ENCODE assay signal across 8 cellular contexts in the genomic region with DNA sequence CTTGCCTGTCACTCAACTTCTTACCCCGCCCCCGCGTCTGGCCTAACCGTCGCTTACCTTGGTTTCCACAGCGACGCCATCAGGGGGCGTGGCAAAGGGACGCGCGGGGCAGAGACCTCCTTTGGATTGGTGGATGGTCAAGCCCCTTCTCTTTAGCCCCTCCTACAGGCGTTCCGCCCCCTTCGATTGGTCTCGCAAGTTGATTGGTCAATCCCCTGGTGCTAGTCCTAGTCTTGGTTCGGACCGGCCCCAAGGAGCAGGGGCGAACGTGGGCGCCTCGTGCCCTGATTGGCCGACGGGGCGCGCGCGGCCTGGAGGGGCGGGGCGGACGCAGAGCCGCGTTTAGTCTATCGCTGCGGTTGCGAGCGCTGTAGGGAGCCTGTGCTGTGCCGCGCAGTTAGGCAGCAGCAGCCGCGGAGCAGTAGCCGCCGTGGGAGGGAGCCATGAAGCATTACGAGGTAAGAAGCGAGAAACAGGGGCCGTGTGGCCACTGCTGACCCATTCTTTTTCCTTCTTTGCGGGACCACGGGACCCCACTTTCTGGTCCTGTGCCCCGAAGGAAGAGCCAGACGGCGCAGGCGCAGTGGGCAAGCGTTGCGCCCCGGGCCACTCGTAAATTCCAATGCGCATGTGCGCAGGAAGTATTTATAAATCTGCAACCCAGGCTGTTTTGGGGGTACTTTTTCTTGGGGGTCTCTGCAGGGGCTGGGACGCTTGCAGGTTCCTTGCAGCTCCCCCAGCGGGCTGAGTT.
DNase-seq lines count a peak whose midpoint lies in the region; ATAC-seq lines count a peak whose summit lies in the region.

A gene with protein sequence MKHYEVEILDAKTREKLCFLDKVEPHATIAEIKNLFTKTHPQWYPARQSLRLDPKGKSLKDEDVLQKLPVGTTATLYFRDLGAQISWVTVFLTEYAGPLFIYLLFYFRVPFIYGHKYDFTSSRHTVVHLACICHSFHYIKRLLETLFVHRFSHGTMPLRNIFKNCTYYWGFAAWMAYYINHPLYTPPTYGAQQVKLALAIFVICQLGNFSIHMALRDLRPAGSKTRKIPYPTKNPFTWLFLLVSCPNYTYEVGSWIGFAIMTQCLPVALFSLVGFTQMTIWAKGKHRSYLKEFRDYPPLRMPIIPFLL (plus strand): TSS at position 341 of the 751 bp plus-strand sequence. CDS start 103 bp downstream, at position 444.

- DNase-seq in NCI-H748 (lab: John Stamatoyannopoulos, UW; ENCODE audit: unreplicated experiment): peak; percentile 98
- peak; percentile 100 for DNase-seq in activated CD4-positive, alpha-beta T cell treated with anti-CD3 and anti-CD28 coated beads, Interleukin-2, amount 50 U/mL, for 1 hour
- DNase-seq in cortex of kidney (lab: John Stamatoyannopoulos, UW): peak; percentile 87
- peak; percentile 100 for DNase-seq in left kidney (ENCODE audit: low read depth, low spot score)
- peak; percentile 100 for DNase-seq in stimulated activated CD4-positive, alpha-beta T cell treated with anti-CD3 and anti-CD28 coated beads, Interleukin-2, amount 100 ng/mL, for 24 hours

- peak within 1 kb of the TSS; percentile 70 to 87 (median 76) for H3K4me3 ChIP-seq in BLaER1 treated with 17β-estradiol and CSF1 and Interleukin-3, amounts not matched to agents 10 nM and 100 nM

- H3K4me2 ChIP-seq in BLaER1 treated with 17β-estradiol and CSF1 and Interleukin-3, amounts not matched to agents 10 nM and 100 nM: peak within 1 kb of the TSS; percentile 87 to 99 (median 92)

- peaks cover 31 to 41% (median 38%) of the 10 kb centered on the region in 10 experiments for H3K4me1 ChIP-seq in BLaER1 treated with 17β-estradiol and CSF1 and Interleukin-3, amounts not matched to agents 10 nM and 100 nM

- H3K27me3 ChIP-seq in BLaER1 treated with 17β-estradiol and CSF1 and Interleukin-3, amounts not matched to agents 10 nM and 100 nM: no peaks in the 10 kb centered on the region

- no peaks in the 10 kb centered on the region for H3K9me3 ChIP-seq in BLaER1 treated with 17β-estradiol and CSF1 and Interleukin-3, amounts not matched to agents 10 nM and 100 nM (replicated peaks in 1 of 11)

- H3K36me3 ChIP-seq in BLaER1 treated with 17β-estradiol and CSF1 and Interleukin-3, amounts not matched to agents 10 nM and 100 nM: peaks cover 0 to 19% (median 3%) of the 10 kb centered on the region in 11 experiments; a peak in 15 of 22 replicates

- ATAC-seq in GM19351 (IDR thresholded peaks at IDR 0.05; ENCODE audit: unreplicated experiment): peak; percentile 92
- peak; percentile 95 for ATAC-seq in HG03521 (IDR thresholded peaks at IDR 0.05; ENCODE audit: unreplicated experiment)

- H4K20me1 ChIP-seq in BLaER1 treated with 17β-estradiol and CSF1 and Interleukin-3, amounts not matched to agents 10 nM and 100 nM: peaks cover 0 to 39% (median 12%) of the 10 kb centered on the region in 11 experiments; a peak in 14 of 22 replicates

- peak within 1 kb of the TSS; percentile 45 to 86 (median 77); a peak in 21 of 22 replicates for H3K27ac ChIP-seq in BLaER1 treated with 17β-estradiol and CSF1 and Interleukin-3, amounts not matched to agents 10 nM and 100 nM

- peak within 1 kb of the TSS; percentile 69 to 86 (median 82) for H3K9ac ChIP-seq in BLaER1 treated with 17β-estradiol and CSF1 and Interleukin-3, amounts not matched to agents 10 nM and 100 nM

Comparison
In these comparisons a context has a peak if more than half of its experiments do, and no peak if none do; other contexts are left out.
1. Peak in every context shown above with its lines: DNase-seq, ATAC-seq, H3K4me3 ChIP-seq and H3K27ac ChIP-seq.